In genomic region chr15:72472907-72473669, GRCh38 we compare ENCODE assay signal across 8 cellular contexts. TPM values are rescaled to one million over a fixed set of nuclear protein-coding genes. Genes with fewer than 3 reads are reported as not detected.
DNase-seq lines count a peak whose midpoint lies in the region; ATAC-seq and TF ChIP-seq lines count a peak whose summit lies in the region.

No MANE protein-coding gene starts in this region.

- H3K4me3 Mint-ChIP-seq in CD8-positive, alpha-beta T cell = peak overlapping the region; percentile 97

- no peaks in the 10 kb centered on the region for H3K27me3 ChIP-seq in CD8-positive, alpha-beta T cell (ENCODE audit: insufficient read depth, low read length)
- no peaks in the 10 kb centered on the region for H3K27me3 ChIP-seq in liver (ENCODE audit: control insufficient read depth in 4 of 4, insufficient read depth in 4 of 4, low read length in 3 of 4)
- H3K27me3 ChIP-seq in tibial nerve = no peaks in the 10 kb centered on the region

- ATAC-seq in CD8-positive, alpha-beta T cell = no peak
- ATAC-seq in HG03520 (IDR thresholded peaks at IDR 0.05; ENCODE audit: unreplicated experiment) = no peak

- no peaks in the 10 kb centered on the region for H3K36me3 ChIP-seq in CD8-positive, alpha-beta T cell (ENCODE audit: insufficient read depth, low read length)
- peaks cover 0 to 2% (median 0%) of the 10 kb centered on the region in 4 donors for H3K36me3 ChIP-seq in liver (ENCODE audit: control insufficient read depth in 4 of 4, insufficient read depth in 3 of 4, low read depth in 1 of 4, low read length in 3 of 4)
- no peaks in the 10 kb centered on the region for H3K36me3 ChIP-seq in tibial nerve

- in situ Hi-C loops in astrocyte of the spinal cord (cut with HindIII; ENCODE audit: low sequenced_read_pairs) = no loop called here

- H3K4me3 ChIP-seq in CD8-positive, alpha-beta T cell (ENCODE audit: low read depth, low read length) = peak overlapping the region; percentile 93
- H3K4me3 ChIP-seq in astrocyte of the spinal cord (ENCODE audit: low read depth, low read length) (peak overlapping the region; percentile 93), liver (ENCODE audit: low read depth in 1 of 3, low read length in 3 of 3) (peak overlapping the region; percentile 63 to 94 (median 91)), tibial nerve (peak overlapping the region; percentile 71 to 86 (median 81))

- 40% methylated on average over 5 of the region's 5 CpGs for WGBS in liver
- WGBS in tibial nerve, 2 donors = 30 to 34% methylated on average over 5 of the region's 5 CpGs

- H3K9me3 Mint-ChIP-seq in CD8-positive, alpha-beta T cell = no peaks in the 10 kb centered on the region

- POLR2A ChIA-PET in CD8-positive, alpha-beta T cell (lab: Charles Lee) = interaction anchor here (0.8 to 3.8 kb wide), 12 partner anchors 9 to 246 kb away, joined by 3 to 39 read pairs (median 4); partner anchors contain the start of genes HEXA and PKM

- H3K27ac Mint-ChIP-seq in CD8-positive, alpha-beta T cell = peak overlapping the region; percentile 99

- H3K9ac ChIP-seq in liver (ENCODE audit: low read depth in 1 of 2, low read length in 2 of 2) = peak overlapping the region; percentile 94 to 99

- TF ChIP-seq CTCF in CD8-positive, alpha-beta T cell (IDR thresholded peaks at IDR 0.05) = no peak
- peak; percentile 35 for TF ChIP-seq CTCF in astrocyte of the spinal cord (IDR thresholded peaks at IDR 0.05; ENCODE audit: low read depth, low read length)
- TF ChIP-seq CTCF in liver (IDR thresholded peaks at IDR 0.05; ENCODE audit: low read depth, low read length, missing input control) = no peak
- TF ChIP-seq CTCF in tibial nerve (IDR thresholded peaks at IDR 0.05) = peak in 3 of 5 experiments; percentile 7 to 21 (median 17)

- peaks cover 38% of the 10 kb centered on the region for H3K4me1 ChIP-seq in CD8-positive, alpha-beta T cell (ENCODE audit: insufficient read depth, low read length)
- H3K4me1 ChIP-seq in liver (ENCODE audit: control insufficient read depth in 4 of 4, insufficient read depth in 4 of 4, low read length in 3 of 4) (peaks cover 0 to 26% (median 17%) of the 10 kb centered on the region in 4 donors), tibial nerve (peaks cover 0 to 43% (median 30%) of the 10 kb centered on the region in 4 donors)

- no peak for TF ChIP-seq POLR2A in tibial nerve (IDR thresholded peaks at IDR 0.05)

- no peak for TF ChIP-seq EP300 in tibial nerve (IDR thresholded peaks at IDR 0.05)

- TF ChIP-seq RAD21 in liver (IDR thresholded peaks at IDR 0.05) = no peak

- H3K27ac ChIP-seq in CD8-positive, alpha-beta T cell (ENCODE audit: low read depth, low read length) = peak overlapping the region; percentile 100
- H3K27ac ChIP-seq in liver (ENCODE audit: low read depth in 1 of 2, low read length in 2 of 2) (peak overlapping the region; percentile 98 to 100), tibial nerve (peak overlapping the region; percentile 99 to 100 (median 100))

- no peak for DNase-seq in CD8-positive, alpha-beta T cell
- DNase-seq in Kasumi-1 (lab: John Stamatoyannopoulos, UW) (peak; percentile 40 to 45), astrocyte of the spinal cord (ENCODE audit: low read depth, low spot score) (peak; percentile 38), tibial nerve (ENCODE audit: low spot score in 2 of 2) (peak in 1 of 2 donors; percentile 5), posterior cingulate gyrus (no peak), COLO829 (ENCODE audit: low spot score) (no peak)

- CTCF ChIA-PET in CD8-positive, alpha-beta T cell (lab: Charles Lee) = interaction anchor here (0.8 to 2.1 kb wide), 10 partner anchors 10 to 271 kb away, joined by 3 to 8 read pairs (median 3); no protein-coding TSS in a partner anchor

- H3K36me3 Mint-ChIP-seq in CD8-positive, alpha-beta T cell = peaks cover 31% of the 10 kb centered on the region

- H3K27me3 Mint-ChIP-seq in CD8-positive, alpha-beta T cell (ENCODE audit: low read depth) = no peaks in the 10 kb centered on the region

- peaks cover 42% of the 10 kb centered on the region for H3K4me1 Mint-ChIP-seq in CD8-positive, alpha-beta T cell (ENCODE audit: low read depth)

- intact Hi-C loops in CD8-positive, alpha-beta T cell (cut with DNase I, micrococcal nuclease) = loop anchor here (1.0 to 5.0 kb wide), 9 partner anchors 11 to 311 kb away; partner anchors contain the start of genes BBS4 (in 2 of the 2), HIGD2B (in 2 of the 2), PARP6 (in 2 of the 2) and CELF6 (in 1 of the 2)
- intact Hi-C loops in posterior cingulate gyrus (cut with DNase I) = loop anchor here (2.0 to 10.0 kb wide), 2 partner anchors 98 to 112 kb away; no protein-coding TSS in a partner anchor

- H3K9me3 ChIP-seq in CD8-positive, alpha-beta T cell (ENCODE audit: low read length) = no peaks in the 10 kb centered on the region
- no peaks in the 10 kb centered on the region for H3K9me3 ChIP-seq in liver (ENCODE audit: control insufficient read depth in 4 of 4, low read length in 3 of 4)
- H3K9me3 ChIP-seq in tibial nerve = no peaks in the 10 kb centered on the region

TF ChIP-seq in liver, 16 proteins besides CTCF, POLR2A, EP300 and RAD21:
- no peak for TF ChIP-seq HNF4A (conservative IDR thresholded peaks at IDR 0.05)
- TF ChIP-seq ATF3 (IDR thresholded peaks at IDR 0.05) = no peak
- no peak for TF ChIP-seq TAF1 (conservative IDR thresholded peaks at IDR 0.05)
- no peak for TF ChIP-seq SP1 (IDR thresholded peaks at IDR 0.05)
- TF ChIP-seq ZBTB33 (IDR thresholded peaks at IDR 0.05) = no peak
- TF ChIP-seq GABPA (IDR thresholded peaks at IDR 0.05 in 1 of 2, conservative IDR thresholded peaks at IDR 0.05 in 1 of 2) = no peak

RNA-seq across cellular contexts. Expression of gene ARIH1, which starts 1.0 kb away (rescaled TPM):
- 100 to 1,000 TPM; 343 to 351 TPM for total RNA-seq in CD8-positive, alpha-beta T cell
- total RNA-seq in liver (10 to 100 TPM; 23.3 to 23.8 TPM), tibial nerve (10 to 100 TPM; 30.6 to 58.6 (median 45.1) TPM)
- 10 to 100 TPM; 10.8 to 14.3 TPM for polyA plus RNA-seq in liver

Comparison
In these comparisons a context has a peak if more than half of its experiments do, and no peak if none do; other contexts are left out.
1. DNase-seq: peak in Kasumi-1 (2 of 2) and astrocyte of the spinal cord (single experiment); none in CD8-positive, alpha-beta T cell (0 of 7), posterior cingulate gyrus (0 of 10) and COLO829 (single experiment).
2. CTCF ChIP-seq: peak in astrocyte of the spinal cord (single experiment) and tibial nerve (3 of 5); none in CD8-positive, alpha-beta T cell (single experiment) and liver (single experiment).
3. RNA of gene ARIH1, which starts 1.0 kb away (total RNA-seq): 343 to 351 TPM in CD8-positive, alpha-beta T cell; 30.6 to 58.6 TPM in tibial nerve and 23.3 to 23.8 TPM in liver; every median in the first group is over 4 times any median in the second.
4. Peak in every context shown above with its lines, with median percentiles within 50 percentile points of each other: H3K27ac ChIP-seq and H3K4me3 ChIP-seq.